ENCODE assay signal across 30 cellular contexts in the genomic region with DNA sequence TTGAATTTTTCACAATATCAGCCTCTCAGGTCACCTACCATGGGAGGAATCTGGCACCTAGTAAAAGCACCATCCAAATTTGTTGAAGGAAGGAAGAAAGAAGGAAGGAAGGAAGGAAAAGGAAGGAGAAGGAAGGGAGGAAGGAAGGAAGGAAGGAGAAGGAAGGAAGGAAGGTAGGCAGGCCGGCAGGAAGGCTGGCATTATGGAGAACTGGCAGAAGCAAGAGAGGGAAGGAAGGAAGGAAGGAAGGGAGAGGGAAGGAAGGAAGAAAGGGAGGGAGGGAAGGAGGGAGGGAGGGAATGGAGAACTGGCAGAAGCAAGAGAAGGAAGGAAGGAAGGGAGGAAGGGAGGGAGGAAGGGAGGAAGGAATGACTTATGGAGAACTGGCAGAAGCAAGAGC. TPM values are rescaled to one million over a fixed set of nuclear protein-coding genes. Genes with fewer than 3 reads are reported as not detected.
"Had no signal": no experiment of that assay in that cellular context is flagged by ENCODE, and none has a peak within 500 bp of the region (broad histone marks: within the 10 kb centered on the region; RNA-seq: fewer than 3 reads in every experiment).

No MANE protein-coding gene starts in this region.

- H3K4me1 ChIP-seq: esophagus squamous epithelium, gastroesophageal sphincter had no signal

- H3K27ac ChIP-seq: brain microvascular endothelial cell, epithelial cell of prostate, esophagus squamous epithelium, gastroesophageal sphincter, heart right ventricle had no signal

- ATAC-seq: activated CD8-positive, alpha-beta memory T cell treated with anti-CD3 and anti-CD28 coated beads, Interleukin-2, amount 10 ng/mL, durations not matched to agents 7 days and 5 days; activated CD8-positive, alpha-beta T cell treated with anti-CD3 and anti-CD28 coated beads, Interleukin-2, amount 10 ng/mL, durations not matched to agents 7 days and 5 days; activated T-helper 17 cell treated with anti-CD3 and anti-CD28 coated beads, Interleukin-2, amount 50 U/mL, for 72 hours; effector memory CD8-positive, alpha-beta T cell; gastroesophageal sphincter; heart right ventricle; WTC11 had no signal

- H3K27me3 ChIP-seq: brain microvascular endothelial cell, gastroesophageal sphincter, heart right ventricle had no signal

- H3K27ac Mint-ChIP-seq: activated CD4-positive, alpha-beta memory T cell treated with anti-CD3 and anti-CD28 coated beads for 36 hours; activated CD8-positive, alpha-beta memory T cell treated with anti-CD3 and anti-CD28 coated beads, Interleukin-2, amount 10 ng/mL, durations not matched to agents 7 days and 5 days; activated CD8-positive, alpha-beta T cell treated with anti-CD3 and anti-CD28 coated beads, Interleukin-2, amount 10 ng/mL, durations not matched to agents 7 days and 5 days; activated naive CD8-positive, alpha-beta T cell; activated T-cell treated with anti-CD3 and anti-CD28 coated beads, Interleukin-2, amount 50 U/mL, for 24 hours; activated T-helper 17 cell treated with anti-CD3 and anti-CD28 coated beads, Interleukin-2, amount 50 U/mL, for 72 hours; effector memory CD8-positive, alpha-beta T cell; WTC11 had no signal

- H3K4me1 Mint-ChIP-seq: activated CD8-positive, alpha-beta memory T cell treated with anti-CD3 and anti-CD28 coated beads, Interleukin-2, amount 10 ng/mL, durations not matched to agents 7 days and 5 days; activated T-helper 17 cell treated with anti-CD3 and anti-CD28 coated beads, Interleukin-2, amount 50 U/mL, for 72 hours; central memory CD8-positive, alpha-beta T cell had no signal

- H3K9me3 ChIP-seq: esophagus squamous epithelium, gastroesophageal sphincter, heart right ventricle had no signal

- DNase-seq: activated CD4-positive, alpha-beta memory T cell treated with anti-CD3 and anti-CD28 coated beads for 36 hours; activated CD4-positive, alpha-beta T cell treated with anti-CD3 and anti-CD28 coated beads for 48 hours; activated CD4-positive, alpha-beta T cell treated with anti-CD3 and anti-CD28 coated beads, Interleukin-2, amount 50 U/mL, for 1 hour; activated CD8-positive, alpha-beta memory T cell treated with anti-CD3 and anti-CD28 coated beads, Interleukin-2, amount 10 ng/mL, durations not matched to agents 7 days and 5 days; activated CD8-positive, alpha-beta memory T cell treated with anti-CD3 and anti-CD28 coated beads, Interleukin-2, amount 50 U/mL, for 48 hours; activated CD8-positive, alpha-beta T cell treated with anti-CD3 and anti-CD28 coated beads, Interleukin-2, amount 10 ng/mL, durations not matched to agents 7 days and 5 days; activated effector memory CD4-positive, alpha-beta T cell treated with Interleukin-2 at 50 U/mL for 16 hours; activated gamma-delta T cell treated with Interleukin-2 at 50 U/mL for 16 hours; activated naive CD4-positive, alpha-beta T cell treated with anti-CD3 and anti-CD28 coated beads, Interleukin-2, amount 50 U/mL, for 16 hours; activated naive CD4-positive, alpha-beta T cell treated with Interleukin-2 at 50 U/mL for 16 hours; activated T-cell treated with anti-CD3 and anti-CD28 coated beads for 4 hours; activated T-cell treated with anti-CD3 and anti-CD28 coated beads, Interleukin-2, amount 50 U/mL, for 24 hours; amniotic stem cell; anterior cingulate cortex; brain microvascular endothelial cell; cortex of kidney; dermis blood vessel endothelial cell; effector CD4-positive, alpha-beta T cell; effector memory CD8-positive, alpha-beta T cell; esophagus squamous epithelium; foreskin melanocyte; heart right ventricle; T-helper 2 cell had no signal

- H3K36me3 Mint-ChIP-seq: activated CD4-positive, alpha-beta memory T cell treated with anti-CD3 and anti-CD28 coated beads for 36 hours; activated CD8-positive, alpha-beta memory T cell treated with anti-CD3 and anti-CD28 coated beads, Interleukin-2, amount 10 ng/mL, durations not matched to agents 7 days and 5 days; activated naive CD8-positive, alpha-beta T cell had no signal

- H3K4me3 ChIP-seq: esophagus squamous epithelium, gastroesophageal sphincter, heart right ventricle had no signal

- H3K9me3 Mint-ChIP-seq: activated CD4-positive, alpha-beta memory T cell treated with anti-CD3 and anti-CD28 coated beads for 36 hours; activated T-cell treated with anti-CD3 and anti-CD28 coated beads, Interleukin-2, amount 50 U/mL, for 24 hours; activated T-helper 17 cell treated with anti-CD3 and anti-CD28 coated beads, Interleukin-2, amount 50 U/mL, for 72 hours; central memory CD8-positive, alpha-beta T cell; effector memory CD8-positive, alpha-beta T cell; WTC11 had no signal

- H3K36me3 ChIP-seq: brain microvascular endothelial cell, esophagus squamous epithelium, heart right ventricle had no signal

- H3K4me3 Mint-ChIP-seq: activated CD4-positive, alpha-beta memory T cell treated with anti-CD3 and anti-CD28 coated beads for 36 hours; activated CD8-positive, alpha-beta memory T cell treated with anti-CD3 and anti-CD28 coated beads, Interleukin-2, amount 10 ng/mL, durations not matched to agents 7 days and 5 days; activated CD8-positive, alpha-beta T cell treated with anti-CD3 and anti-CD28 coated beads, Interleukin-2, amount 10 ng/mL, durations not matched to agents 7 days and 5 days; activated naive CD8-positive, alpha-beta T cell; activated T-cell treated with anti-CD3 and anti-CD28 coated beads, Interleukin-2, amount 50 U/mL, for 24 hours; activated T-helper 17 cell treated with anti-CD3 and anti-CD28 coated beads, Interleukin-2, amount 50 U/mL, for 72 hours; central memory CD8-positive, alpha-beta T cell; effector memory CD8-positive, alpha-beta T cell; WTC11 had no signal

- H3K27me3 Mint-ChIP-seq: activated CD8-positive, alpha-beta memory T cell treated with anti-CD3 and anti-CD28 coated beads, Interleukin-2, amount 10 ng/mL, durations not matched to agents 7 days and 5 days; activated naive CD8-positive, alpha-beta T cell had no signal

RNA-seq across cellular contexts. Expression of a gene that starts 24.3 kb away (rescaled TPM):
- total RNA-seq: activated CD8-positive, alpha-beta T cell treated with anti-CD3 and anti-CD28 coated beads, Interleukin-2, amount 10 ng/mL, durations not matched to agents 7 days and 5 days; activated T-helper 17 cell treated with anti-CD3 and anti-CD28 coated beads, Interleukin-2, amount 50 U/mL, for 72 hours; T-helper 1 cell treated with Interleukin-12 subunit alpha and Interleukin-12 subunit beta and Interleukin-4 antibody, amounts not matched to agents 30 ng/mL and 1 ng/mL, for 36 hours had no signal
